ENCODE assay signal across 1 cellular context in the genomic region with DNA sequence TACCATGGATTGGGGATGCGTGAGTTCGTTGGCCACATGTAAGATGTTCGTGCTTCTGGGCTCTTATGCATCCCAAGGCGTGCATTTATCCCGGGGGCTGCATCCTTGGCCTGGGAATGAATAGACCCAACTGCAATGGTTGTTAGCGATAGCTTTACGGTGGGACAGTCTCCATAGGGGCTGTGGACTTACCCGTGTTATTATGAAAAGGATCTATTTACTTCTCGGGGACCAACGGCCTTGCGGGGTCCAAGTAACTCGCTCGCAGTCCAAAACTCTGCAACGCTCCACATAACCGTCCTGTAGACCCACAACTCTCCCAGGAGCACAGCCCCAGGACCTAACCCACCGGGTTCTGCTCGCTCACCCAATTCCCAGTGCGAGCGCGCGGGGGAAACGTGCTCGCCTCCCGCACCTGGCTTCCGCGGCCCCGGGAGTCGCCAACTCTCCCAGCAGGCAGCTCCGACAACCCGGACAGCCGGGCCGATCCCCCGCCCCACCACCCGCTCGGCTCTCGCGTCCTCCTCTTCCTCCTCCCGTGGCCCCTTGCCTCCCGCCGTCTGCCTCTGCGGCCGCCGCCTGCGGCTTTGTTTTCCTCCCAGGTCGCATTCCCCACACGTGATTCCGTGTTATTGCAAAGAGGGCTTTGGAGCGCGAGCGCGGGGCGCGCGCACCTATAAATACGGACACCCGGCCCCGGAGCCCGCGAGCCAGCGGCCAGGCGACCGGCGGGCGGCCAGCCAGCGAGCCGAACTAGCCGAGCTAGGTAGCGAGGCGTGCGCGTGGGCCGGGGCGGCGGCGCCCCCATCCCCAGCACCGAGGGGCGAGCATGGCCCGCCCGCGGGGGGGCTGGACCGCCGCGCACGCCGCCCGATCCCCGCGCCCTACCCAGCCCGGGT.
A peak's percentile ranks its signal among the peaks of the same experiment; 100 is the strongest.
TF ChIP-seq lines count a peak whose summit lies in the region.

A gene with protein sequence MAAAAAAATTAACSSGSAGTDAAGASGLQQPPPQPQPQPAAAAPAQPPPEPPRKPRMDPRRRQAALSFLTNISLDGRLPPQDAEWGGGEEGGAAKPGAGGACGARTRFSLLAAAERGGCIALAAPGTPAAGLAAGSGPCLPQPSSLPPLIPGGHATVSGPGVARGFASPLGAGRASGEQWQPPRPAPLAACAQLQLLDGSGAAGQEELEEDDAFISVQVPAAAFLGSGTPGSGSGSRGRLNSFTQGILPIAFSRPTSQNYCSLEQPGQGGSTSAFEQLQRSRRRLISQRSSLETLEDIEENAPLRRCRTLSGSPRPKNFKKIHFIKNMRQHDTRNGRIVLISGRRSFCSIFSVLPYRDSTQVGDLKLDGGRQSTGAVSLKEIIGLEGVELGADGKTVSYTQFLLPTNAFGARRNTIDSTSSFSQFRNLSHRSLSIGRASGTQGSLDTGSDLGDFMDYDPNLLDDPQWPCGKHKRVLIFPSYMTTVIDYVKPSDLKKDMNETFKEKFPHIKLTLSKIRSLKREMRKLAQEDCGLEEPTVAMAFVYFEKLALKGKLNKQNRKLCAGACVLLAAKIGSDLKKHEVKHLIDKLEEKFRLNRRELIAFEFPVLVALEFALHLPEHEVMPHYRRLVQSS (plus strand): TSS at position 706 of the 899 bp plus-strand sequence. CDS start 278 bp downstream, outside the sequence.

TF ChIP-seq in K562, 482 proteins besides CTCF, POLR2A, EP300 and RAD21 (continued from another document):
- TF ChIP-seq MAFF (IDR thresholded peaks at IDR 0.05; ENCODE audit: low read length) (no peak), TEAD2 (tag; IDR thresholded peaks at IDR 0.05) (no peak), CBX2 (IDR thresholded peaks at IDR 0.05; ENCODE audit: insufficient read depth, low read length, poor library complexity, severe bottlenecking) (peak; percentile 75), RFX5 (IDR thresholded peaks at IDR 0.05; ENCODE audit: low read depth, low read length) (no peak)
- TF ChIP-seq, protein P1, sequence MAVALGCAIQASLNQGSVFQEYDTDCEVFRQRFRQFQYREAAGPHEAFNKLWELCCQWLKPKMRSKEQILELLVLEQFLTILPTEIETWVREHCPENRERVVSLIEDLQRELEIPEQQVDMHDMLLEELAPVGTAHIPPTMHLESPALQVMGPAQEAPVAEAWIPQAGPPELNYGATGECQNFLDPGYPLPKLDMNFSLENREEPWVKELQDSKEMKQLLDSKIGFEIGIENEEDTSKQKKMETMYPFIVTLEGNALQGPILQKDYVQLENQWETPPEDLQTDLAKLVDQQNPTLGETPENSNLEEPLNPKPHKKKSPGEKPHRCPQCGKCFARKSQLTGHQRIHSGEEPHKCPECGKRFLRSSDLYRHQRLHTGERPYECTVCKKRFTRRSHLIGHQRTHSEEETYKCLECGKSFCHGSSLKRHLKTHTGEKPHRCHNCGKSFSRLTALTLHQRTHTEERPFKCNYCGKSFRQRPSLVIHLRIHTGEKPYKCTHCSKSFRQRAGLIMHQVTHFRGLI (CRISPR knock-in tag; IDR thresholded peaks at IDR 0.05), result no peak
- TF ChIP-seq, protein P2, sequence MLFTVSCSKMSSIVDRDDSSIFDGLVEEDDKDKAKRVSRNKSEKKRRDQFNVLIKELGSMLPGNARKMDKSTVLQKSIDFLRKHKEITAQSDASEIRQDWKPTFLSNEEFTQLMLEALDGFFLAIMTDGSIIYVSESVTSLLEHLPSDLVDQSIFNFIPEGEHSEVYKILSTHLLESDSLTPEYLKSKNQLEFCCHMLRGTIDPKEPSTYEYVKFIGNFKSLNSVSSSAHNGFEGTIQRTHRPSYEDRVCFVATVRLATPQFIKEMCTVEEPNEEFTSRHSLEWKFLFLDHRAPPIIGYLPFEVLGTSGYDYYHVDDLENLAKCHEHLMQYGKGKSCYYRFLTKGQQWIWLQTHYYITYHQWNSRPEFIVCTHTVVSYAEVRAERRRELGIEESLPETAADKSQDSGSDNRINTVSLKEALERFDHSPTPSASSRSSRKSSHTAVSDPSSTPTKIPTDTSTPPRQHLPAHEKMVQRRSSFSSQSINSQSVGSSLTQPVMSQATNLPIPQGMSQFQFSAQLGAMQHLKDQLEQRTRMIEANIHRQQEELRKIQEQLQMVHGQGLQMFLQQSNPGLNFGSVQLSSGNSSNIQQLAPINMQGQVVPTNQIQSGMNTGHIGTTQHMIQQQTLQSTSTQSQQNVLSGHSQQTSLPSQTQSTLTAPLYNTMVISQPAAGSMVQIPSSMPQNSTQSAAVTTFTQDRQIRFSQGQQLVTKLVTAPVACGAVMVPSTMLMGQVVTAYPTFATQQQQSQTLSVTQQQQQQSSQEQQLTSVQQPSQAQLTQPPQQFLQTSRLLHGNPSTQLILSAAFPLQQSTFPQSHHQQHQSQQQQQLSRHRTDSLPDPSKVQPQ (CRISPR knock-in tag; IDR thresholded peaks at IDR 0.05; ENCODE audit: borderline replicate concordance), result no peak
